Comparison of ENCODE assay signal across 9 cellular contexts in the genomic region with DNA sequence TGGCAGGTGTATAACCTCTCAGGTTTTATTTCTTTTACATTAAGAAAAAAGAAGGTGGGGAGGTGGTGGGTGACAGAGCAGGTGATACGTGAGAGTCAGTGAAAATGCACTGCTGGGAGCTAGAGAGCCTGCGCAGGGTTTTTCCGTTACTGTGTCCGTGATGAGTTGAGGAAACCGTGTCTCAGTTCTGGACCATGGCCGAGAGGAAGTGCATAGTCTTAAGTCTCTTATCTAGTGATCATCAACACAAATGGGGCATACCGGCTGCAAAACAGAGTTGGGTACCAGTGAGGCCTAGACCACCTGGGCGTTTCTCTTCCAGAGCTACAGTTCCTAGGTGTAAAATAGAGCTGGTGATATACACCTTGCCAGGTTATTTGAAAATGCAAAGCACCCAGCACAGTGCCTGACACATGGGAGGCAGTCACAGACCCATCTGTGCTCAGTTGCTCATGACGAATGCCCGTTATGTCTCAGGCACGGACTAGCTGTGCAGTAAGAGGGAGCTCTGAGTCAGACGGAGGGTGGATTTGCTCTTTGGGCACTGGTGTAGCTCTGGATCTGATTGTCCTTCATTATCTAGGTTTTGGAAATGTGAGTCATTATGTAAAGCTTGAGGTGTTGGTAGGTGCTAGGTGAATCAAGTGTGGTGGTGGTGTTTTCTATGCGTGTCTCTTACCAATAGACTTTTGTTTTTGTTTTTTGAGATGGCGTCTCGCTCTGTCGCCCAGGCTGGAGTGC.
DNase-seq lines count a peak whose midpoint lies in the region; ATAC-seq, FAIRE-seq and TF ChIP-seq lines count a peak whose summit lies in the region.
"Had no signal": no experiment of that assay in that cellular context is flagged by ENCODE, and none has a peak within 500 bp of the region (broad histone marks: within the 10 kb centered on the region; RNA-seq: fewer than 3 reads in every experiment).

No MANE protein-coding gene starts in this region.

- peaks cover 17% of the 10 kb centered on the region for H3K4me1 ChIP-seq in RWPE2 (ENCODE audit: insufficient read depth, poor library complexity, severe bottlenecking)
- H3K4me1 ChIP-seq in GM12878 (ENCODE audit: control insufficient read depth, insufficient read depth, low read length) = peaks cover 31% of the 10 kb centered on the region

- no peaks in the 10 kb centered on the region for H3K9me3 ChIP-seq in RWPE2 (ENCODE audit: severe bottlenecking)
- no peaks in the 10 kb centered on the region; the same call in 2 of the 3 replicates for H3K9me3 ChIP-seq in GM12878 (replicated peaks; ENCODE audit: control insufficient read depth, insufficient read depth, low read length)

- TF ChIP-seq POLR2A in GM12878 (IDR thresholded peaks at IDR 0.05; ENCODE audit: low read depth, low read length) = peak; percentile 65; the same call in 1 of the 2 replicates

- peak; percentile 87 for ATAC-seq in HG02571 (IDR thresholded peaks at IDR 0.05; ENCODE audit: unreplicated experiment)
- ATAC-seq in RWPE2 (ENCODE audit: low read depth) = peak; percentile 100
- ATAC-seq in GM12878 = peak; percentile 98

- H3K27me3 ChIP-seq in RWPE2 (ENCODE audit: insufficient read depth, poor library complexity, severe bottlenecking) (no peaks in the 10 kb centered on the region), GM12878 (replicated peaks in 1 of 2; ENCODE audit: control insufficient read depth in 2 of 2, insufficient read depth in 2 of 2, low read length in 1 of 2) (no peaks in the 10 kb centered on the region)

- no peak for TF ChIP-seq EP300 in GM12878 (IDR thresholded peaks at IDR 0.05; ENCODE audit: borderline replicate concordance in 1 of 2, control insufficient read depth in 1 of 2, low read depth in 2 of 2, low read length in 2 of 2)

- H3K4me3 ChIP-seq in RWPE2 (ENCODE audit: severe bottlenecking) (no peak overlapping the region), GM12878 (peak overlapping the region; percentile 57)

- TF ChIP-seq RAD21 in GM12878 (IDR thresholded peaks at IDR 0.05; ENCODE audit: insufficient read depth, low read depth, low read length) = 0 out of 2 replicates have a peak, but pooled peaks have one; percentile 9

- H3K79me2 ChIP-seq in GM12878 (ENCODE audit: control insufficient read depth, insufficient read depth, low read length) = peaks cover 44% of the 10 kb centered on the region

- WGBS in GM12878 (ENCODE audit: insufficient coverage, insufficient replicate concordance, low lambda C conversion rate, missing lambda C conversion rate) = under 1% methylated on average over 16 of the region's 16 CpGs

- DNase-seq in GM13976 (ENCODE audit: low spot score) = peak; percentile 80
- peak; percentile 86 for DNase-seq in RWPE2 (ENCODE audit: low spot score)
- DNase-seq in GM12878 (ENCODE audit: low read depth, low spot score) = peak; percentile 85
- peak; percentile 52 to 83 (median 62) for DNase-seq in stimulated activated CD4-positive, alpha-beta T cell treated with anti-CD3 and anti-CD28 coated beads, TNF-alpha, amount 100 ng/mL, for 48 hours (ENCODE audit: low read depth in 3 of 3)
- DNase-seq in ecto neural progenitor cell (ENCODE audit: low spot score) = no peak
- DNase-seq in DMS 273 (lab: John Stamatoyannopoulos, UW; ENCODE audit: unreplicated experiment) = no peak
- no peak for DNase-seq in iPS-NIHi11 (ENCODE audit: low spot score)

- in situ Hi-C loops in GM13976 (cut with MboI; ENCODE audit: low sequenced_read_pairs, unreplicated experiment) (no loop called here), GM12878 (cut with MboI) (no loop called here)

- H3K27ac ChIP-seq in RWPE2 (ENCODE audit: poor library complexity, severe bottlenecking) = no peak overlapping the region
- peak overlapping the region; percentile 95 for H3K27ac ChIP-seq in GM12878 (ENCODE audit: control insufficient read depth, insufficient read depth)

- peak; percentile 8 for TF ChIP-seq CTCF in GM13976 (IDR thresholded peaks at IDR 0.05; ENCODE audit: borderline replicate concordance, control extremely low read depth, extremely low read depth, insufficient read depth, missing control alignments)
- peak; percentile 31 for TF ChIP-seq CTCF in RWPE2 (IDR thresholded peaks at IDR 0.05; ENCODE audit: poor library complexity, severe bottlenecking)
- TF ChIP-seq CTCF in GM12878 (IDR thresholded peaks at IDR 0.05 in 2 of 3, conservative IDR thresholded peaks at IDR 0.05 in 1 of 3; ENCODE audit: control insufficient read depth in 2 of 3, extremely low read depth in 1 of 3, insufficient read depth in 1 of 3, low read depth in 3 of 3, low read length in 3 of 3) = no peak

- POLR2A ChIA-PET in GM12878 (lab: Charles Lee) = interaction anchor here (0.6 kb wide), 1 partner anchor 13 kb away, joined by 4 read pairs; no protein-coding TSS in a partner anchor

- SMC1A ChIA-PET in GM12878 (lab: Charles Lee; ENCODE audit: uncharacterized antibody, unreplicated experiment) = interaction anchor here (0.7 to 2.2 kb wide), 12 partner anchors 9 to 305 kb away, joined by 3 to 14 read pairs (median 4); no protein-coding TSS in a partner anchor

- H3K4me2 ChIP-seq in GM12878 (ENCODE audit: control insufficient read depth, insufficient read depth) = peak overlapping the region; percentile 95

- no TSS peak for BruUV-seq in GM12878 (replicated peaks; lab: Mats Ljungman, UMichigan)

- peak overlapping the region; percentile 70 for H3K9ac ChIP-seq in GM12878 (ENCODE audit: control insufficient read depth, insufficient read depth, low read length)

- RAD21 ChIA-PET in GM12878 (lab: Charles Lee; ENCODE audit: unreplicated experiment) = interaction anchor here (0.6 to 1.4 kb wide), 12 partner anchors 61 to 460 kb away, joined by 3 to 6 read pairs (median 3); partner anchors contain the start of gene RPTOR

- H3K36me3 ChIP-seq in RWPE2 (ENCODE audit: low read depth) = no peaks in the 10 kb centered on the region
- H3K36me3 ChIP-seq in GM12878 (ENCODE audit: control insufficient read depth in 2 of 2, insufficient read depth in 2 of 2, low read length in 1 of 2) = peaks cover 0 to 2% of the 10 kb centered on the region in 2 experiments; a peak in 2 of 4 replicates

- CTCF ChIA-PET in GM12878 (lab: Yijun Ruan, JAX) = interaction anchor here (0.8 to 1.2 kb wide), 9 partner anchors 15 to 365 kb away, joined by 3 to 6 read pairs (median 3); no protein-coding TSS in a partner anchor

- peak overlapping the region; percentile 46 for H2AFZ ChIP-seq in GM12878 (ENCODE audit: control insufficient read depth, low read depth, low read length)

- intact Hi-C loops in GM12878 (cut with micrococcal nuclease; ENCODE audit: unreplicated experiment) = no loop called here

- H4K20me1 ChIP-seq in GM12878 (ENCODE audit: control insufficient read depth, insufficient read depth) = no peaks in the 10 kb centered on the region; the same call in 1 of the 2 replicates

- peak; percentile 81 for FAIRE-seq in GM12878 (lab: Jason Lieb, UNC)
- FAIRE-seq: endometrium had no signal

TF ChIP-seq in GM12878, 131 proteins besides CTCF, POLR2A, EP300 and RAD21 (continues in another document):
- peak; percentile 77 for TF ChIP-seq TCF3 (IDR thresholded peaks at IDR 0.05; ENCODE audit: borderline replicate concordance, insufficient read depth, low read depth, low read length)
- TF ChIP-seq MTA3 (IDR thresholded peaks at IDR 0.05; ENCODE audit: borderline replicate concordance, low read length) = peak; percentile 74; the same call in 1 of the 2 replicates
- TF ChIP-seq IRF4 (IDR thresholded peaks at IDR 0.05; ENCODE audit: low read depth, low read length) = peak; percentile 81
- TF ChIP-seq MYC (IDR thresholded peaks at IDR 0.05; ENCODE audit: insufficient read depth, insufficient read length, insufficient replicate concordance, low read length, severe bottlenecking) = no peak
- TF ChIP-seq NRF1 (conservative IDR thresholded peaks at IDR 0.05; ENCODE audit: low read depth, low read length) = 0 out of 2 replicates have a peak, but pooled peaks have one; percentile 36
- TF ChIP-seq ZBTB4 (CRISPR knock-in tag; IDR thresholded peaks at IDR 0.05) = no peak
- TF ChIP-seq POLR2AphosphoS5 (IDR thresholded peaks at IDR 0.05; ENCODE audit: low read length) = 0 out of 2 replicates have a peak, but pooled peaks have one; percentile 56
- peak; percentile 72; the same call in 1 of the 2 replicates for TF ChIP-seq PAX5 (IDR thresholded peaks at IDR 0.05; ENCODE audit: borderline replicate concordance, low read depth, low read length)
- TF ChIP-seq YBX1 (IDR thresholded peaks at IDR 0.05) = no peak
- TF ChIP-seq JUNB (IDR thresholded peaks at IDR 0.05) = peak; percentile 89
- TF ChIP-seq SPI1 (IDR thresholded peaks at IDR 0.05; ENCODE audit: borderline replicate concordance, insufficient read depth, low read depth, low read length) = peak; percentile 81
- peak in 1 of 2 experiments; percentile 90; a peak in 2 of 4 replicates for TF ChIP-seq ETV6 (conservative IDR thresholded peaks at IDR 0.05 in 1 of 2, IDR thresholded peaks at IDR 0.05 in 1 of 2; ENCODE audit: borderline replicate concordance in 1 of 2, low read depth in 1 of 2)
- no peak for TF ChIP-seq RCOR1 (conservative IDR thresholded peaks at IDR 0.05; ENCODE audit: low read depth, low read length)
- peak; percentile 58; the same call in 1 of the 2 replicates for TF ChIP-seq CREM (IDR thresholded peaks at IDR 0.05; ENCODE audit: low read depth)

Comparison
In these comparisons a context has a peak if more than half of its experiments do, and no peak if none do; other contexts are left out.
1. DNase-seq: peak in GM13976 (single experiment), RWPE2 (single experiment), GM12878 (single experiment) and stimulated activated CD4-positive, alpha-beta T cell treated with anti-CD3 and anti-CD28 coated beads, TNF-alpha, amount 100 ng/mL, for 48 hours (3 of 3); none in ecto neural progenitor cell (single experiment), DMS 273 (single experiment) and iPS-NIHi11 (single experiment).
2. CTCF ChIP-seq: peak in GM13976 (single experiment) and RWPE2 (single experiment); none in GM12878 (0 of 3).
3. Peak in every context shown above with its lines, with median percentiles within 50 percentile points of each other: ATAC-seq.